ENCODE assay signal across 8 cellular contexts in the genomic region with DNA sequence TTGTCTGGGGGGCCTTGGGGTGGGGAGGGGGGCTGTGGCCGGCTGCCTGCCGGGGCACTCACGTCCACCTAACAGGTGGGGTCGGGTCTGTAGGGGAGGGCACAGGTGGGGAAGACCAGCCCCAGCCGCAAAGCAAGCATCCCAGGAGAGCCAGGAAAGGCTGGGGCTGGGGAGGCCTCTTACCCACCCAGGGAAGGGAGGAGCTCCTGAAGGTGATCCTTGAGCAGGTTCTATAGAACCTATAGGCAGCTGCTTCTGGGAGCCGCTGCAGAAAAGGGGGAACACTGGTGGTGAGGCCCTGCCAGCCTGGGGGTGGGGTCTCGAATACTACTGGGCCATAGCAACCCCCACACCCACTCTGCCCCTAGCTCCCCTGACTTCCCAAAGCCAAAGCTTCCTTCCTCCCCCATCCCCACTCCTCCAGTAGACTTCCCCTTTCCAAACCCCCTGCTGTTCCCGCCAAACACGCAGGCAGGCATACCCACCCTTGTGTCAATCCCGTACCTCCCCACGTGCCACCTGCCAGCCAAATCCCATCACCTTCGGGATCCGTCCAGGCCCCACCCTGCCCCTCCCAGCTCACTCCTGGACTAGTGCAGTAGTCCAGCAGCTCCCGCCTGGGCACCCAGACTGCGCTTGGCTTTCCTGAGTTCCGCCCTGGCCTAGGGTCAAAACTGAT. TPM values are rescaled to one million over a fixed set of nuclear protein-coding genes. Genes with fewer than 3 reads are reported as not detected.
A peak's percentile ranks its signal among the peaks of the same experiment; 100 is the strongest.
DNase-seq lines count a peak whose midpoint lies in the region; ATAC-seq and TF ChIP-seq lines count a peak whose summit lies in the region.

No MANE protein-coding gene starts in this region.

- H3K36me3 Mint-ChIP-seq in MCF 10A (ENCODE audit: insufficient read depth, unreplicated experiment): no peaks in the 10 kb centered on the region

- H3K9me3 Mint-ChIP-seq in MCF 10A (ENCODE audit: unreplicated experiment): no peaks in the 10 kb centered on the region

- peak overlapping the region; percentile 72 for H3K27ac ChIP-seq in ACC112 (ENCODE audit: low read depth, low read length)
- peak overlapping the region; percentile 89 for H3K27ac ChIP-seq in KOPT-K1 (ENCODE audit: low read depth, low read length, poor library complexity, severe bottlenecking)

- no peaks in the 10 kb centered on the region for H3K27me3 ChIP-seq in ACC112 (ENCODE audit: insufficient read depth, low read length)
- peaks cover 2% of the 10 kb centered on the region for H3K27me3 ChIP-seq in mucosa of stomach (ENCODE audit: control insufficient read depth, insufficient read depth, low read length)

- H3K4me1 ChIP-seq in ACC112 (ENCODE audit: control insufficient read depth, insufficient read depth, low read length, unreplicated experiment) (peaks cover 48% of the 10 kb centered on the region), mucosa of stomach (ENCODE audit: control insufficient read depth, insufficient read depth, low read length) (peaks cover 91% of the 10 kb centered on the region)

- H3K4me3 ChIP-seq in ACC112 (ENCODE audit: low read depth, low read length) (peak overlapping the region; percentile 69), mucosa of stomach (ENCODE audit: low read length) (no peak overlapping the region)

- H3K27ac Mint-ChIP-seq in MCF 10A (ENCODE audit: low read depth, unreplicated experiment): no peak overlapping the region

- H3K79me2 ChIP-seq in ACC112 (ENCODE audit: control insufficient read depth, insufficient read depth, low read length, unreplicated experiment): peaks cover 91% of the 10 kb centered on the region

- H3K9me3 ChIP-seq in KOPT-K1 (ENCODE audit: insufficient read depth, low read length, poor library complexity, severe bottlenecking) (no peaks in the 10 kb centered on the region), mucosa of stomach (ENCODE audit: control insufficient read depth, low read length) (no peaks in the 10 kb centered on the region)

- H3K4me1 Mint-ChIP-seq in MCF 10A (ENCODE audit: insufficient read depth, unreplicated experiment): peaks cover 10% of the 10 kb centered on the region

- intact Hi-C loops in MCF 10A (cut with micrococcal nuclease): no loop called here

- POLR2A ChIA-PET in MCF 10A (lab: Yijun Ruan, JAX): interaction anchor here (0.6 to 2.7 kb wide), 7 partner anchors 16 to 605 kb away, joined by 3 to 11 read pairs (median 4); no protein-coding TSS in a partner anchor

- H3K36me3 ChIP-seq in ACC112 (ENCODE audit: insufficient read depth, low read length): no peaks in the 10 kb centered on the region
- H3K36me3 ChIP-seq in KOPT-K1 (ENCODE audit: insufficient read depth, low read length): 0 out of 2 replicates have a peak, but pooled peaks cover 3% of the 10 kb centered on the region
- no peaks in the 10 kb centered on the region for H3K36me3 ChIP-seq in mucosa of stomach (ENCODE audit: control insufficient read depth, insufficient read depth, low read length)

- no TSS peak for BruUV-seq in MCF 10A (replicated peaks; lab: Mats Ljungman, UMichigan)

- no peak for ATAC-seq in HG02678 (IDR thresholded peaks at IDR 0.05; ENCODE audit: unreplicated experiment)

- CTCF ChIA-PET in MCF 10A (lab: Yijun Ruan, JAX): interaction anchor here (0.7 to 1.5 kb wide), 5 partner anchors 9 to 1103 kb away, joined by 3 to 4 read pairs (median 3); no protein-coding TSS in a partner anchor

- DNase-seq in MCF 10A (ENCODE audit: unreplicated experiment): no peak
- DNase-seq in NCI-H2196 treated with DMSO at 0.1 percent for 48 hours (lab: John Stamatoyannopoulos, UW; ENCODE audit: unreplicated experiment): no peak
- no peak for DNase-seq in NCI-H2227 treated with DMSO at 0.1 percent for 48 hours (lab: John Stamatoyannopoulos, UW)
- no peak for DNase-seq in kidney tubule cell (ENCODE audit: low spot score)

- peak overlapping the region; percentile 73 for H3K9ac ChIP-seq in mucosa of stomach (ENCODE audit: low read length)

- no peaks in the 10 kb centered on the region for H3K27me3 Mint-ChIP-seq in MCF 10A (ENCODE audit: insufficient read depth, unreplicated experiment)

- H2AFZ ChIP-seq in ACC112 (ENCODE audit: low read length, unreplicated experiment): no peak overlapping the region

- H3K4me3 Mint-ChIP-seq in MCF 10A (ENCODE audit: unreplicated experiment): peak overlapping the region; percentile 44

- TF ChIP-seq CTCF in MCF 10A (IDR thresholded peaks at IDR 0.05; ENCODE audit: unreplicated experiment): no peak

RNA-seq across cellular contexts. Expression of a gene that starts 5.6 kb away (rescaled TPM):
- 27.0 and 45.5 TPM in 2 replicates for total RNA-seq in MCF 10A (2022)

RNA-seq across cellular contexts. Expression of a gene that starts 9.5 kb away (rescaled TPM):
- total RNA-seq in MCF 10A (2022): 28.7 and 36.4 TPM in 2 replicates

RNA-seq across cellular contexts. Expression of a gene that starts 27.5 kb away (rescaled TPM):
- 38.9 and 39.5 TPM in 2 replicates for total RNA-seq in MCF 10A (2022)

RNA-seq across cellular contexts. Expression of a gene that starts 45.7 kb away (rescaled TPM):
- 5.6 and 9.3 TPM in 2 replicates for total RNA-seq in MCF 10A (2022)

RNA-seq across cellular contexts. Expression of a gene that starts 47.4 kb away (rescaled TPM):
- 6.8 and 6.9 TPM in 2 replicates for total RNA-seq in MCF 10A (2022)
